ENCODE assay signal across 39 cellular contexts in the genomic region with DNA sequence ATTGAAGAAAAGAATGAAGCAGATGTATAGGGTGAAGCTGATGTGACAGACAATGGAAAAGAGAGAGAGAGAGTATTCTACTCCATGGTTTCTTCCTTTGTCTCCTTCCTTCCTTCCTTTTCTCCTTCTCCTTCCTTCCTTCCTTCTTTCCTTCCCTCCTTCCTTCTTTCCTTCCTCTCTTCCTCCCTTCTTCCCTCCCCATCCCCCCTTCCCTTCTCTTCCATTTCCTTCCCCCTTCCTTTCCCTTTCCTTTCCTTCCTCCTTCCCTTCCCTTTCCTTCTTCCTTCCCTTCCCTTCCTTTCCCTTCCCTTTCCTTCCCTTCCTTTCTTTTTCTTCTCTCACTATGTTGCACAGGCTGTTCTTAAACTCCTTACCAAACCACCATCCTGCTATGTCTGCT. TPM values are rescaled to one million over a fixed set of nuclear protein-coding genes. Genes with fewer than 3 reads are reported as not detected.
"Had no signal": no experiment of that assay in that cellular context is flagged by ENCODE, and none has a peak within 500 bp of the region (broad histone marks: within the 10 kb centered on the region; RNA-seq: fewer than 3 reads in every experiment).

No MANE protein-coding gene starts in this region.

- H3K9me3 ChIP-seq: MG63 had no signal

- H3K27me3 ChIP-seq: MG63 had no signal

- H3K36me3 ChIP-seq: MG63 had no signal

- H3K4me3 ChIP-seq: MG63 had no signal

- DNase-seq: Kasumi-1, MG63, MM.1S, MV-4-11, NCI-H1048, NCI-H1092, NCI-H1092 treated with DMSO at 0.1 percent for 48 hours, NCI-H1105, NCI-H1105 treated with DMSO at 0.1 percent for 48 hours, NCI-H1417, NCI-H1417 treated with DMSO at 0.1 percent for 48 hours, NCI-H1436, NCI-H1436 treated with DMSO at 0.1 percent for 48 hours, NCI-H146, NCI-H1694, NCI-H1694 treated with DMSO at 0.1 percent for 48 hours, NCI-H187, NCI-H187 treated with DMSO at 0.1 percent for 48 hours, NCI-H1930, NCI-H2029, NCI-H2029 treated with DMSO at 0.1 percent for 48 hours, NCI-H2081, NCI-H2081 treated with DMSO at 0.1 percent for 48 hours, NCI-H2107, NCI-H2171, NCI-H2171 treated with DMSO at 0.1 percent for 48 hours, NCI-H2227 treated with DMSO at 0.1 percent for 48 hours, NCI-H226, NCI-H345, NCI-H446, NCI-H510A, NCI-H510A treated with DMSO at 0.1 percent for 48 hours, NCI-H524, NCI-H524 treated with DMSO at 0.1 percent for 48 hours, NCI-H526 had no signal

RNA-seq across cellular contexts. Expression of gene GPR139, which starts 55.7 kb away (rescaled TPM):
- total RNA-seq: LHCN-M2, M059J, MCF 10A, NCI-H460 had no signal
